In genomic region chr3:177777699-177778098, GRCh38 we compare ENCODE assay signal across 7 cellular contexts.
DNase-seq lines count a peak whose midpoint lies in the region; ATAC-seq, FAIRE-seq and TF ChIP-seq lines count a peak whose summit lies in the region.

No MANE protein-coding gene starts in this region.

- FAIRE-seq in GM12892 (lab: Jason Lieb, UNC), result no peak

- ATAC-seq in activated naive CD8-positive, alpha-beta T cell treated with anti-CD3 and anti-CD28 coated beads, Interleukin-2, amount 50 U/mL, for 24 hours, result peak; percentile 78

- H3K9ac ChIP-seq in Karpas-422 (ENCODE audit: low read length), result no peak overlapping the region

- no peak overlapping the region for H3K4me3 Mint-ChIP-seq in activated naive CD8-positive, alpha-beta T cell treated with anti-CD3 and anti-CD28 coated beads, Interleukin-2, amount 50 U/mL, for 24 hours

- H3K27ac ChIP-seq in Karpas-422 (ENCODE audit: low read length), result no peak overlapping the region

- H3K36me3 Mint-ChIP-seq in activated naive CD8-positive, alpha-beta T cell treated with anti-CD3 and anti-CD28 coated beads, Interleukin-2, amount 50 U/mL, for 24 hours (ENCODE audit: low read depth), result no peaks in the 10 kb centered on the region

- no peak for TF ChIP-seq POLR2A in GM12892 (IDR thresholded peaks at IDR 0.05; ENCODE audit: low read depth, low read length)

- H3K4me3 ChIP-seq in H7 (ENCODE audit: insufficient read depth, low read depth, low read length) (no peak overlapping the region), Karpas-422 (ENCODE audit: low read length) (no peak overlapping the region)

- no peaks in the 10 kb centered on the region for H3K4me1 ChIP-seq in Karpas-422 (ENCODE audit: low read length)

- H3K79me2 ChIP-seq in Karpas-422 (ENCODE audit: low read length), result no peaks in the 10 kb centered on the region

- DNase-seq in GM12892 (ENCODE audit: insufficient read length) (peak; percentile 10), H7 (peak; percentile 51), Karpas-422 (peak; percentile 77), RPMI8226 (peak; percentile 68), iPS-NIHi11 (ENCODE audit: low spot score) (peak; percentile 68)
- DNase-seq in activated naive CD8-positive, alpha-beta T cell treated with anti-CD3 and anti-CD28 coated beads, Interleukin-2, amount 50 U/mL, for 24 hours, result peak; percentile 45
- peak; percentile 32 for DNase-seq in stimulated activated CD4-positive, alpha-beta T cell treated with anti-CD3 and anti-CD28 coated beads, Interleukin-12 subunit alpha, Interleukin-12 subunit beta, amount 100 ng/mL, for 4 hours

- H4K20me1 ChIP-seq in Karpas-422 (ENCODE audit: insufficient read depth, low read depth, low read length), result no peaks in the 10 kb centered on the region

- no peaks in the 10 kb centered on the region for H3K27me3 Mint-ChIP-seq in activated naive CD8-positive, alpha-beta T cell treated with anti-CD3 and anti-CD28 coated beads, Interleukin-2, amount 50 U/mL, for 24 hours

- H3K4me2 ChIP-seq in Karpas-422 (ENCODE audit: low read depth, low read length, poor library complexity, severe bottlenecking), result no peak overlapping the region

- peak overlapping the region; percentile 11 for H3K27ac Mint-ChIP-seq in activated naive CD8-positive, alpha-beta T cell treated with anti-CD3 and anti-CD28 coated beads, Interleukin-2, amount 50 U/mL, for 24 hours

- no peaks in the 10 kb centered on the region for H3K9me3 ChIP-seq in Karpas-422 (ENCODE audit: low read length)

- H3K9me2 ChIP-seq in Karpas-422 (replicated peaks; ENCODE audit: insufficient read depth, low read length), result no peaks in the 10 kb centered on the region

- H3K36me3 ChIP-seq in H7 (replicated peaks; ENCODE audit: control insufficient read depth, insufficient read depth, low read length), result no peaks in the 10 kb centered on the region
- no peaks in the 10 kb centered on the region for H3K36me3 ChIP-seq in Karpas-422 (ENCODE audit: insufficient read depth, low read length)

- no peaks in the 10 kb centered on the region for H3K9me3 Mint-ChIP-seq in activated naive CD8-positive, alpha-beta T cell treated with anti-CD3 and anti-CD28 coated beads, Interleukin-2, amount 50 U/mL, for 24 hours

- no peak overlapping the region for H2AFZ ChIP-seq in Karpas-422 (ENCODE audit: low read length)

- H3K4me1 Mint-ChIP-seq in activated naive CD8-positive, alpha-beta T cell treated with anti-CD3 and anti-CD28 coated beads, Interleukin-2, amount 50 U/mL, for 24 hours, result peaks cover 16% of the 10 kb centered on the region

- H3K27me3 ChIP-seq in H7 (ENCODE audit: control insufficient read depth, insufficient read depth, low read length) (no peaks in the 10 kb centered on the region), Karpas-422 (ENCODE audit: low read length) (no peaks in the 10 kb centered on the region)

Comparison
In these comparisons a context has a peak if more than half of its experiments do, and no peak if none do; other contexts are left out.
1. DNase-seq: peak in every context shown above with its lines; median percentile 77 in Karpas-422; 68 in RPMI8226; 68 in iPS-NIHi11; 51 in H7; 45 in activated naive CD8-positive, alpha-beta T cell treated with anti-CD3 and anti-CD28 coated beads, Interleukin-2, amount 50 U/mL, for 24 hours; 32 in stimulated activated CD4-positive, alpha-beta T cell treated with anti-CD3 and anti-CD28 coated beads, Interleukin-12 subunit alpha, Interleukin-12 subunit beta, amount 100 ng/mL, for 4 hours; 10 in GM12892.